Comparison of ENCODE assay signal across 17 cellular contexts in genomic region chr2:128801581-128801980, GRCh38.
"Had no signal": no experiment of that assay in that cellular context is flagged by ENCODE, and none has a peak within 500 bp of the region (broad histone marks: within the 10 kb centered on the region; RNA-seq: fewer than 3 reads in every experiment).

No MANE protein-coding gene starts in this region.

- H3K4me3 ChIP-seq: breast epithelium, gastrocnemius medialis, heart left ventricle, left ventricle myocardium inferior, sigmoid colon, stomach had no signal

- H3K4me1 Mint-ChIP-seq: stimulated activated effector memory CD8-positive, alpha-beta T cell treated with anti-CD3 and anti-CD28 coated beads, Interleukin-12 subunit alpha, Interleukin-12 subunit beta, amount 100 ng/mL, for 72 hours had no signal

- H3K27me3 ChIP-seq: breast epithelium, gastrocnemius medialis, heart left ventricle, sigmoid colon, stomach had no signal

- H3K9me3 Mint-ChIP-seq: activated CD4-positive, alpha-beta memory T cell treated with anti-CD3 and anti-CD28 coated beads for 36 hours; activated T-cell treated with anti-CD3 and anti-CD28 coated beads, Interleukin-2, amount 50 U/mL, for 4 hours; stimulated activated effector memory CD8-positive, alpha-beta T cell treated with anti-CD3 and anti-CD28 coated beads, Interleukin-12 subunit alpha, Interleukin-12 subunit beta, amount 100 ng/mL, for 72 hours; T-helper 2 cell treated with Interferon-gamma antibody and Interleukin-4, amounts not matched to agents 5 μg/mL and 100 μg/mL, for 36 hours; type B pancreatic cell had no signal

- DNase-seq: activated CD4-positive, alpha-beta memory T cell treated with anti-CD3 and anti-CD28 coated beads for 36 hours; activated naive CD4-positive, alpha-beta T cell treated with anti-CD3 and anti-CD28 coated beads, Interleukin-2, amount 50 U/mL, for 16 hours; activated T-cell treated with anti-CD3 and anti-CD28 coated beads, Interleukin-2, amount 50 U/mL, for 4 hours; aorta; cortex of kidney; gastrocnemius medialis; heart left ventricle; left ventricle myocardium inferior; occipital lobe; posterior cingulate gyrus; sigmoid colon; stimulated activated CD4-positive, alpha-beta T cell treated with anti-CD3 and anti-CD28 coated beads, Interleukin-4, amount 100 ng/mL, for 24 hours; stomach had no signal

- H3K27ac ChIP-seq: breast epithelium, gastrocnemius medialis, heart left ventricle, left ventricle myocardium inferior, sigmoid colon, stomach had no signal

- H3K9me3 ChIP-seq: breast epithelium, gastrocnemius medialis, heart left ventricle, left ventricle myocardium inferior, sigmoid colon, stomach had no signal

- H3K4me3 Mint-ChIP-seq: activated CD4-positive, alpha-beta memory T cell treated with anti-CD3 and anti-CD28 coated beads for 36 hours; activated T-cell treated with anti-CD3 and anti-CD28 coated beads, Interleukin-2, amount 50 U/mL, for 4 hours; stimulated activated effector memory CD8-positive, alpha-beta T cell treated with anti-CD3 and anti-CD28 coated beads, Interleukin-12 subunit alpha, Interleukin-12 subunit beta, amount 100 ng/mL, for 72 hours; T-helper 2 cell treated with Interferon-gamma antibody and Interleukin-4, amounts not matched to agents 5 μg/mL and 100 μg/mL, for 36 hours; type B pancreatic cell had no signal

- H3K36me3 ChIP-seq: breast epithelium, gastrocnemius medialis, heart left ventricle, left ventricle myocardium inferior, sigmoid colon, stomach had no signal

- H3K36me3 Mint-ChIP-seq: activated CD4-positive, alpha-beta memory T cell treated with anti-CD3 and anti-CD28 coated beads for 36 hours; stimulated activated effector memory CD8-positive, alpha-beta T cell treated with anti-CD3 and anti-CD28 coated beads, Interleukin-12 subunit alpha, Interleukin-12 subunit beta, amount 100 ng/mL, for 72 hours; type B pancreatic cell had no signal

- H3K27ac Mint-ChIP-seq: activated CD4-positive, alpha-beta memory T cell treated with anti-CD3 and anti-CD28 coated beads for 36 hours; stimulated activated effector memory CD8-positive, alpha-beta T cell treated with anti-CD3 and anti-CD28 coated beads, Interleukin-12 subunit alpha, Interleukin-12 subunit beta, amount 100 ng/mL, for 72 hours; T-helper 2 cell treated with Interferon-gamma antibody and Interleukin-4, amounts not matched to agents 5 μg/mL and 100 μg/mL, for 36 hours; type B pancreatic cell had no signal

- H3K4me1 ChIP-seq: breast epithelium, sigmoid colon, stomach had no signal

- H3K27me3 Mint-ChIP-seq: activated CD4-positive, alpha-beta memory T cell treated with anti-CD3 and anti-CD28 coated beads for 36 hours had no signal
